ENCODE assay signal across 15 cellular contexts in genomic region chr1:203133969-203134725, GRCh38. TPM values are rescaled to one million over a fixed set of nuclear protein-coding genes. Genes with fewer than 3 reads are reported as not detected.
DNase-seq lines count a peak whose midpoint lies in the region; ATAC-seq, FAIRE-seq and TF ChIP-seq lines count a peak whose summit lies in the region.
"Had no signal": no experiment of that assay in that cellular context is flagged by ENCODE, and none has a peak within 500 bp of the region (broad histone marks: within the 10 kb centered on the region; RNA-seq: fewer than 3 reads in every experiment).

No MANE protein-coding gene starts in this region.

- H3K4me3 Mint-ChIP-seq in naive thymus-derived CD8-positive, alpha-beta T cell = no peak overlapping the region
- H3K4me3 Mint-ChIP-seq in T-cell = no peak overlapping the region
- H3K4me3 Mint-ChIP-seq: memory B cell; stimulated activated memory B cell treated with anti-CD40 and anti-IgM and Interleukin-4, amounts not matched to agents 10 μg/mL and 1 μg/mL and 100 μg/mL, for 72 hours had no signal

- ATAC-seq in K562 = no peak
- no peak for ATAC-seq in naive thymus-derived CD8-positive, alpha-beta T cell
- no peak for ATAC-seq in T-cell (replicated peaks in 1 of 4)
- ATAC-seq in HG02588 (IDR thresholded peaks at IDR 0.05; ENCODE audit: unreplicated experiment) = no peak
- ATAC-seq: stimulated activated memory B cell treated with anti-CD40 and anti-IgM and Interleukin-4, amounts not matched to agents 10 μg/mL and 1 μg/mL and 100 μg/mL, for 72 hours had no signal

- no peaks in the 10 kb centered on the region for H3K9me3 Mint-ChIP-seq in naive thymus-derived CD8-positive, alpha-beta T cell
- no peaks in the 10 kb centered on the region for H3K9me3 Mint-ChIP-seq in T-cell
- H3K9me3 Mint-ChIP-seq: brain; memory B cell; stimulated activated memory B cell treated with anti-CD40 and anti-IgM and Interleukin-4, amounts not matched to agents 10 μg/mL and 1 μg/mL and 100 μg/mL, for 72 hours had no signal

- no peak overlapping the region for H3K4me3 ChIP-seq in AG10803 (ENCODE audit: low read length)
- no peak overlapping the region for H3K4me3 ChIP-seq in K562

- no peak overlapping the region for H3K9ac ChIP-seq in K562 (ENCODE audit: insufficient read depth in 1 of 2, low read depth in 2 of 2, low read length in 2 of 2)

- no peak for TF ChIP-seq EP300 in K562 (IDR thresholded peaks at IDR 0.05; ENCODE audit: low read length)

- H4K20me1 ChIP-seq in K562 (replicated peaks; ENCODE audit: control insufficient read depth, insufficient read depth, low read length) = peaks cover 10% of the 10 kb centered on the region

- no peak overlapping the region for H2AFZ ChIP-seq in K562 (ENCODE audit: low read depth, low read length)

- no peaks in the 10 kb centered on the region for H3K9me1 ChIP-seq in K562 (ENCODE audit: control insufficient read depth, insufficient read depth, low read length)

- POLR2A ChIA-PET in K562 (lab: Yijun Ruan, JAX) = interaction anchor here (0.6 to 1.5 kb wide), 9 partner anchors 9 to 127 kb away, joined by 3 to 6 read pairs (median 4); partner anchors contain the start of gene TMEM183A
- POLR2A ChIA-PET in naive thymus-derived CD8-positive, alpha-beta T cell (lab: Charles Lee) = no interaction called here
- POLR2A ChIA-PET in T-cell (lab: Charles Lee) = no interaction called here

- CTCF ChIA-PET in K562 (lab: Yijun Ruan, JAX; ENCODE audit: low intra/inter-chr PET ratio) (no interaction called here), T-cell (lab: Charles Lee) (no interaction called here)

- 2% methylated on average over 12 of the region's 12 CpGs for WGBS in K562 (ENCODE audit: insufficient coverage, low coverage, missing lambda C conversion rate)

- no peaks in the 10 kb centered on the region for H3K9me3 ChIP-seq in K562 (replicated peaks; ENCODE audit: control insufficient read depth, insufficient read depth, low read depth, low read length)

- peaks cover 8 to 32% (median 27%) of the 10 kb centered on the region in 5 donors for H3K27me3 Mint-ChIP-seq in naive thymus-derived CD8-positive, alpha-beta T cell
- peaks cover 13 to 22% of the 10 kb centered on the region in 2 donors for H3K27me3 Mint-ChIP-seq in T-cell

- DNase-seq in AG10803 (ENCODE audit: low read depth) = peak; percentile 50
- peak; percentile 48 for DNase-seq in KBM-7
- no peak for DNase-seq in K562 (ENCODE audit: extremely low read depth in 1 of 4, low spot score in 3 of 4)
- DNase-seq in mesenteric fat pad (ENCODE audit: low spot score) = peak; percentile 57
- DNase-seq in naive thymus-derived CD8-positive, alpha-beta T cell = no peak
- DNase-seq in DMS79 (lab: John Stamatoyannopoulos, UW) = no peak
- no peak for DNase-seq in T-cell
- DNase-seq: stimulated activated CD4-positive, alpha-beta T cell treated with anti-CD3 and anti-CD28 coated beads, Interleukin-12 subunit alpha, Interleukin-12 subunit beta, amount 100 ng/mL, for 4 hours had no signal

- no peak for TF ChIP-seq CTCF in AG10803 (conservative IDR thresholded peaks at IDR 0.05; ENCODE audit: low read length)
- TF ChIP-seq CTCF in K562 (IDR thresholded peaks at IDR 0.05 in 2 of 3, conservative IDR thresholded peaks at IDR 0.05 in 1 of 3; ENCODE audit: insufficient read depth in 2 of 3, low read depth in 1 of 3, low read length in 3 of 3) = no peak

- H3K36me3 ChIP-seq in K562 (ENCODE audit: control insufficient read depth, insufficient read depth, low read length) = no peaks in the 10 kb centered on the region

- no peak for TF ChIP-seq RAD21 in K562 (CRISPR knock-in tag; conservative IDR thresholded peaks at IDR 0.05 in 1 of 2, IDR thresholded peaks at IDR 0.05 in 1 of 2)

- no peak overlapping the region for H3K27ac Mint-ChIP-seq in naive thymus-derived CD8-positive, alpha-beta T cell
- no peak overlapping the region for H3K27ac Mint-ChIP-seq in T-cell
- H3K27ac Mint-ChIP-seq: memory B cell; stimulated activated memory B cell treated with anti-CD40 and anti-IgM and Interleukin-4, amounts not matched to agents 10 μg/mL and 1 μg/mL and 100 μg/mL, for 72 hours had no signal

- no peak overlapping the region for H3K4me2 ChIP-seq in K562 (ENCODE audit: insufficient read depth, low read length)

- H3K36me3 Mint-ChIP-seq in naive thymus-derived CD8-positive, alpha-beta T cell = no peaks in the 10 kb centered on the region
- H3K36me3 Mint-ChIP-seq in T-cell = no peaks in the 10 kb centered on the region
- H3K36me3 Mint-ChIP-seq: memory B cell; stimulated activated memory B cell treated with anti-CD40 and anti-IgM and Interleukin-4, amounts not matched to agents 10 μg/mL and 1 μg/mL and 100 μg/mL, for 72 hours had no signal

- intact Hi-C loops in K562 (cut with micrococcal nuclease) = no loop called here

- peaks cover 15 to 64% of the 10 kb centered on the region in 2 experiments for H3K27me3 ChIP-seq in K562 (ENCODE audit: control insufficient read depth in 2 of 2, insufficient read depth in 2 of 2, low read length in 2 of 2)

- no peak overlapping the region for H3K27ac ChIP-seq in K562 (ENCODE audit: extremely low read depth, low read depth, low read length)

- TF ChIP-seq POLR2A in K562 (conservative IDR thresholded peaks at IDR 0.05) = no peak

- no peak for FAIRE-seq in K562 (lab: Jason Lieb, UNC)

- H3K4me1 ChIP-seq in K562 (replicated peaks in 1 of 2; ENCODE audit: control insufficient read depth in 2 of 2, insufficient read depth in 2 of 2, low read length in 2 of 2) = no peaks in the 10 kb centered on the region

- no TSS peak for BruUV-seq in K562 (replicated peaks; lab: Mats Ljungman, UMichigan)

- no peaks in the 10 kb centered on the region for H3K79me2 ChIP-seq in K562 (ENCODE audit: control insufficient read depth, insufficient read depth, low read length)

- peaks cover 0 to 12% (median 4%) of the 10 kb centered on the region in 4 donors for H3K4me1 Mint-ChIP-seq in naive thymus-derived CD8-positive, alpha-beta T cell
- H3K4me1 Mint-ChIP-seq in T-cell = peaks cover 5 to 6% (median 6%) of the 10 kb centered on the region in 3 donors

- in situ Hi-C loops in KBM-7 (cut with MboI; ENCODE audit: low pct_unique_long_range_greater_than_20kb, low sequenced_read_pairs) (no loop called here), K562 (cut with MboI) (no loop called here)

RNA-seq across cellular contexts. Expression of gene ADORA1, which starts 6.6 kb away (rescaled TPM):
- total RNA-seq in K562 (2011; cell fraction: chromatin; rRNA removed; ENCODE audit: low replicate concordance) = not detected in 2 replicates
- not detected in 2 replicates for total RNA-seq in K562 (2011; cell fraction: nucleolus; rRNA removed)
- not detected in 2 replicates for total RNA-seq in K562 (2011; cell fraction: nucleoplasm; rRNA removed)
- not detected in 2 replicates for total RNA-seq in K562 (2014; rRNA removed)
- not detected in 2 replicates for total RNA-seq in K562 (2014; rRNA removed; fragmentation: Illumina TruSeq; extraction: Trizol)
- not detected in 2 replicates for total RNA-seq in K562 (2015; rRNA removed; fragmentation: Illumina TruSeq; extraction: Trizol)
- not detected in 2 replicates for total RNA-seq in K562 (2021)
- not detected in 2 replicates for polyA plus RNA-seq in K562 (2011; rRNA removed)
- not detected in 2 replicates for polyA plus RNA-seq in K562 (2011; cell fraction: cytosol; rRNA removed)
- not detected in 2 replicates for polyA plus RNA-seq in K562 (2011; cell fraction: nucleus; rRNA removed)
- polyA plus RNA-seq in K562 (2012) = 0.12 TPM in 1 of 2 replicates, not detected in the other
- polyA plus RNA-seq in K562 (2014; fragmentation: Illumina TruSeq; extraction: Trizol) = not detected in 2 replicates
- polyA plus RNA-seq in K562 (2014; fragmentation: Nextera tagmentation; extraction: Ambion mirVana) = not detected
- not detected in 2 replicates for polyA plus RNA-seq in K562 (2014; rRNA removed)
- not detected in 2 replicates for polyA minus RNA-seq in K562 (2011; rRNA and poly(A)+ RNA removed)
- not detected in 2 replicates for polyA minus RNA-seq in K562 (2011; cell fraction: cytosol; rRNA and poly(A)+ RNA removed)
- not detected in 2 replicates for polyA minus RNA-seq in K562 (2011; cell fraction: nucleus; rRNA and poly(A)+ RNA removed)
- total RNA-seq in mesenteric fat pad = 2.7 TPM
- total RNA-seq in naive thymus-derived CD8-positive, alpha-beta T cell = not detected
- not detected for polyA plus RNA-seq in naive thymus-derived CD8-positive, alpha-beta T cell
- not detected for total RNA-seq in T-cell
- total RNA-seq: T-helper 2 cell treated with Interferon-gamma antibody and Interleukin-4, amounts not matched to agents 100 ng/mL and 5 ng/mL, for 36 hours had no signal

RNA-seq across cellular contexts. Expression of gene MYBPH, which starts 41.5 kb away (rescaled TPM):
- total RNA-seq in K562 (2011; cell fraction: chromatin; rRNA removed; ENCODE audit: low replicate concordance) = not detected in 2 replicates
- not detected in 2 replicates for total RNA-seq in K562 (2011; cell fraction: nucleolus; rRNA removed)
- total RNA-seq in K562 (2011; cell fraction: nucleoplasm; rRNA removed) = not detected in 2 replicates
- total RNA-seq in K562 (2014; rRNA removed) = not detected in 2 replicates
- not detected in 2 replicates for total RNA-seq in K562 (2014; rRNA removed; fragmentation: Illumina TruSeq; extraction: Trizol)
- not detected in 2 replicates for total RNA-seq in K562 (2015; rRNA removed; fragmentation: Illumina TruSeq; extraction: Trizol)
- total RNA-seq in K562 (2021) = not detected in 2 replicates
- polyA plus RNA-seq in K562 (2011; rRNA removed) = not detected in 2 replicates
- polyA plus RNA-seq in K562 (2011; cell fraction: cytosol; rRNA removed) = not detected in 2 replicates
- not detected in 2 replicates for polyA plus RNA-seq in K562 (2011; cell fraction: nucleus; rRNA removed)
- not detected in 2 replicates for polyA plus RNA-seq in K562 (2012)
- not detected in 2 replicates for polyA plus RNA-seq in K562 (2014; fragmentation: Illumina TruSeq; extraction: Trizol)
- polyA plus RNA-seq in K562 (2014; fragmentation: Nextera tagmentation; extraction: Ambion mirVana) = not detected
- 0.13 TPM in 1 of 2 replicates, not detected in the other for polyA plus RNA-seq in K562 (2014; rRNA removed)
- not detected in 2 replicates for polyA minus RNA-seq in K562 (2011; rRNA and poly(A)+ RNA removed)
- not detected in 2 replicates for polyA minus RNA-seq in K562 (2011; cell fraction: cytosol; rRNA and poly(A)+ RNA removed)
- polyA minus RNA-seq in K562 (2011; cell fraction: nucleus; rRNA and poly(A)+ RNA removed) = not detected in 2 replicates
- 0.22 TPM for total RNA-seq in mesenteric fat pad
- not detected for total RNA-seq in naive thymus-derived CD8-positive, alpha-beta T cell
- not detected for polyA plus RNA-seq in naive thymus-derived CD8-positive, alpha-beta T cell
- not detected for total RNA-seq in T-cell
- total RNA-seq: T-helper 2 cell treated with Interferon-gamma antibody and Interleukin-4, amounts not matched to agents 100 ng/mL and 5 ng/mL, for 36 hours had no signal
- polyA plus RNA-seq: BJ had no signal

RNA-seq across cellular contexts. Expression of gene MYOG, which starts 48.3 kb away (rescaled TPM):
- not detected in 2 replicates for total RNA-seq in K562 (2011; cell fraction: chromatin; rRNA removed; ENCODE audit: low replicate concordance)
- total RNA-seq in K562 (2011; cell fraction: nucleolus; rRNA removed) = not detected in 2 replicates
- total RNA-seq in K562 (2011; cell fraction: nucleoplasm; rRNA removed) = not detected in 2 replicates
- total RNA-seq in K562 (2014; rRNA removed) (not detected in 2 replicates), K562 (2014; rRNA removed; fragmentation: Illumina TruSeq; extraction: Trizol) (not detected in 2 replicates), K562 (2015; rRNA removed; fragmentation: Illumina TruSeq; extraction: Trizol) (not detected in 2 replicates), K562 (2021) (not detected in 2 replicates), mesenteric fat pad (not detected), T-cell (not detected)
- polyA plus RNA-seq in K562 (2011; rRNA removed) (not detected in 2 replicates), K562 (2014; fragmentation: Illumina TruSeq; extraction: Trizol) (not detected in 2 replicates), K562 (2014; fragmentation: Nextera tagmentation; extraction: Ambion mirVana) (not detected), K562 (2014; rRNA removed) (not detected in 2 replicates)
- polyA plus RNA-seq in K562 (2011; cell fraction: cytosol; rRNA removed) = not detected in 2 replicates
- polyA plus RNA-seq in K562 (2011; cell fraction: nucleus; rRNA removed) = not detected in 2 replicates
- not detected in 2 replicates for polyA plus RNA-seq in K562 (2012)
- not detected in 2 replicates for polyA minus RNA-seq in K562 (2011; rRNA and poly(A)+ RNA removed)
- polyA minus RNA-seq in K562 (2011; cell fraction: cytosol; rRNA and poly(A)+ RNA removed) = not detected in 2 replicates
- not detected in 2 replicates for polyA minus RNA-seq in K562 (2011; cell fraction: nucleus; rRNA and poly(A)+ RNA removed)
- total RNA-seq in naive thymus-derived CD8-positive, alpha-beta T cell = not detected
- polyA plus RNA-seq in naive thymus-derived CD8-positive, alpha-beta T cell = not detected
- total RNA-seq: fibroblast of lung; T-helper 2 cell treated with Interferon-gamma antibody and Interleukin-4, amounts not matched to agents 100 ng/mL and 5 ng/mL, for 36 hours had no signal
- polyA plus RNA-seq: BJ, fibroblast of lung had no signal

RNA-seq across cellular contexts. Expression of gene CHI3L1, which starts 52.4 kb away (rescaled TPM):
- total RNA-seq in K562 (2011; cell fraction: chromatin; rRNA removed; ENCODE audit: low replicate concordance) = not detected in 2 replicates
- total RNA-seq in K562 (2011; cell fraction: nucleolus; rRNA removed) = not detected in 2 replicates
- total RNA-seq in K562 (2011; cell fraction: nucleoplasm; rRNA removed) = not detected in 2 replicates
- total RNA-seq in K562 (2014; rRNA removed) (not detected in 2 replicates), K562 (2014; rRNA removed; fragmentation: Illumina TruSeq; extraction: Trizol) (not detected in 2 replicates), K562 (2015; rRNA removed; fragmentation: Illumina TruSeq; extraction: Trizol) (not detected in 2 replicates), K562 (2021) (not detected in 2 replicates), mesenteric fat pad (346 TPM), T-cell (under 1 TPM in 2 of 5 donors, not detected in 3; 0.20 to 0.30 TPM)
- polyA plus RNA-seq in K562 (2011; rRNA removed) (not detected in 2 replicates), K562 (2014; fragmentation: Illumina TruSeq; extraction: Trizol) (not detected in 2 replicates), K562 (2014; fragmentation: Nextera tagmentation; extraction: Ambion mirVana) (not detected), K562 (2014; rRNA removed) (not detected in 2 replicates)
- not detected in 2 replicates for polyA plus RNA-seq in K562 (2011; cell fraction: cytosol; rRNA removed)
- not detected in 2 replicates for polyA plus RNA-seq in K562 (2011; cell fraction: nucleus; rRNA removed)
- polyA plus RNA-seq in K562 (2012) = 0.22 TPM in 1 of 2 replicates, not detected in the other
- not detected in 2 replicates for polyA minus RNA-seq in K562 (2011; rRNA and poly(A)+ RNA removed)
- polyA minus RNA-seq in K562 (2011; cell fraction: cytosol; rRNA and poly(A)+ RNA removed) = not detected in 2 replicates
- not detected in 2 replicates for polyA minus RNA-seq in K562 (2011; cell fraction: nucleus; rRNA and poly(A)+ RNA removed)
- total RNA-seq in naive thymus-derived CD8-positive, alpha-beta T cell = not detected
- polyA plus RNA-seq in naive thymus-derived CD8-positive, alpha-beta T cell = not detected
- total RNA-seq: T-helper 2 cell treated with Interferon-gamma antibody and Interleukin-4, amounts not matched to agents 100 ng/mL and 5 ng/mL, for 36 hours had no signal

Comparison
In these comparisons a context has a peak if more than half of its experiments do, and no peak if none do; other contexts are left out.
1. DNase-seq: peak in AG10803 (single experiment), KBM-7 (single experiment) and mesenteric fat pad (single experiment); none in K562 (0 of 4), naive thymus-derived CD8-positive, alpha-beta T cell (0 of 10), DMS79 (single experiment) and T-cell (0 of 34).